8 cellular contexts compared by ENCODE assay signal in genomic region chr3:43689766-43690399, GRCh38. TPM values are rescaled to one million over a fixed set of nuclear protein-coding genes. Genes with fewer than 3 reads are reported as not detected.
DNase-seq lines count a peak whose midpoint lies in the region; ATAC-seq, FAIRE-seq and TF ChIP-seq lines count a peak whose summit lies in the region.

No MANE protein-coding gene starts in this region.

- peaks cover 2% of the 10 kb centered on the region for H3K9me3 Mint-ChIP-seq in activated T-cell treated with anti-CD3 and anti-CD28 coated beads, Interleukin-2, amount 50 U/mL, for 24 hours
- H3K9me3 Mint-ChIP-seq in activated T-helper 2 cell treated with anti-CD3 and anti-CD28 coated beads, Interferon-gamma antibody, Interleukin-2, Interleukin-4, amounts not matched to agents 10 μg/mL and 5 μg/mL and 100 μg/mL, durations not matched to agents 14 hours and 24 hours and 36 hours, result no peaks in the 10 kb centered on the region

- peaks cover 6% of the 10 kb centered on the region for H3K36me3 Mint-ChIP-seq in activated T-cell treated with anti-CD3 and anti-CD28 coated beads, Interleukin-2, amount 50 U/mL, for 24 hours (ENCODE audit: low read depth)
- no peaks in the 10 kb centered on the region for H3K36me3 Mint-ChIP-seq in activated T-helper 2 cell treated with anti-CD3 and anti-CD28 coated beads, Interferon-gamma antibody, Interleukin-2, Interleukin-4, amounts not matched to agents 10 μg/mL and 5 μg/mL and 100 μg/mL, durations not matched to agents 14 hours and 24 hours and 36 hours (ENCODE audit: low read depth)

- H3K27me3 Mint-ChIP-seq in activated T-cell treated with anti-CD3 and anti-CD28 coated beads, Interleukin-2, amount 50 U/mL, for 24 hours, result peaks cover 3% of the 10 kb centered on the region
- peaks cover 8% of the 10 kb centered on the region for H3K27me3 Mint-ChIP-seq in activated T-helper 2 cell treated with anti-CD3 and anti-CD28 coated beads, Interferon-gamma antibody, Interleukin-2, Interleukin-4, amounts not matched to agents 10 μg/mL and 5 μg/mL and 100 μg/mL, durations not matched to agents 14 hours and 24 hours and 36 hours (ENCODE audit: low read depth)

- no peaks in the 10 kb centered on the region for H3K9me3 ChIP-seq in kidney (ENCODE audit: control insufficient read depth in 1 of 2, low read length in 2 of 2)

- TF ChIP-seq CTCF in kidney (IDR thresholded peaks at IDR 0.05; ENCODE audit: borderline replicate concordance, extremely low read depth, insufficient read depth), result no peak

- H3K9ac ChIP-seq in kidney (ENCODE audit: low read length in 2 of 2), result peak overlapping the region; percentile 74 to 96

- H3K4me3 ChIP-seq in kidney (ENCODE audit: low read length in 2 of 2), result peak overlapping the region; percentile 92 to 93

- peaks cover 0 to 9% of the 10 kb centered on the region in 2 donors for H3K4me1 ChIP-seq in kidney (ENCODE audit: control insufficient read depth in 1 of 2, insufficient read depth in 1 of 2, low read depth in 1 of 2, low read length in 2 of 2)

- peak overlapping the region; percentile 78 for H3K4me3 Mint-ChIP-seq in activated T-cell treated with anti-CD3 and anti-CD28 coated beads, Interleukin-2, amount 50 U/mL, for 24 hours
- peak overlapping the region; percentile 83 for H3K4me3 Mint-ChIP-seq in activated T-helper 2 cell treated with anti-CD3 and anti-CD28 coated beads, Interferon-gamma antibody, Interleukin-2, Interleukin-4, amounts not matched to agents 10 μg/mL and 5 μg/mL and 100 μg/mL, durations not matched to agents 14 hours and 24 hours and 36 hours (ENCODE audit: low read depth)

- FAIRE-seq in kidney (lab: Jason Lieb, UNC), result no peak

- peaks cover 36% of the 10 kb centered on the region for H3K4me1 Mint-ChIP-seq in activated T-cell treated with anti-CD3 and anti-CD28 coated beads, Interleukin-2, amount 50 U/mL, for 24 hours (ENCODE audit: low read depth)
- peaks cover 23% of the 10 kb centered on the region for H3K4me1 Mint-ChIP-seq in activated T-helper 2 cell treated with anti-CD3 and anti-CD28 coated beads, Interferon-gamma antibody, Interleukin-2, Interleukin-4, amounts not matched to agents 10 μg/mL and 5 μg/mL and 100 μg/mL, durations not matched to agents 14 hours and 24 hours and 36 hours (ENCODE audit: low read depth)

- intact Hi-C loops in activated T-helper 2 cell treated with anti-CD3 and anti-CD28 coated beads, Interferon-gamma antibody, Interleukin-2, Interleukin-4, amounts not matched to agents 10 μg/mL and 5 μg/mL and 100 μg/mL, durations not matched to agents 14 hours and 24 hours and 36 hours (cut with micrococcal nuclease), result loop anchor here (1.0 to 5.0 kb wide), 3 partner anchors 68 to 583 kb away; partner anchors contain the start of genes ANO10 and POMGNT2
- intact Hi-C loops in kidney (cut with DNase I), result no loop called here

- H3K27ac Mint-ChIP-seq in activated T-cell treated with anti-CD3 and anti-CD28 coated beads, Interleukin-2, amount 50 U/mL, for 24 hours, result peak overlapping the region; percentile 89
- no peak overlapping the region for H3K27ac Mint-ChIP-seq in activated T-helper 2 cell treated with anti-CD3 and anti-CD28 coated beads, Interferon-gamma antibody, Interleukin-2, Interleukin-4, amounts not matched to agents 10 μg/mL and 5 μg/mL and 100 μg/mL, durations not matched to agents 14 hours and 24 hours and 36 hours

- H3K27ac ChIP-seq in kidney (ENCODE audit: low read depth in 2 of 2, low read length in 2 of 2) (peak overlapping the region; percentile 90 to 92), substantia nigra (ENCODE audit: low read depth, low read length, poor library complexity, severe bottlenecking) (peak overlapping the region; percentile 69)

- no peaks in the 10 kb centered on the region for H3K36me3 ChIP-seq in kidney (ENCODE audit: control insufficient read depth in 1 of 2, insufficient read depth in 2 of 2, low read length in 2 of 2)

- no peak for ATAC-seq in activated CD4-positive, CD25-positive, alpha-beta regulatory T cell treated with anti-CD3 and anti-CD28 coated beads, Interleukin-2, amount 50 U/mL, for 24 hours

- no peak for DNase-seq in activated T-cell treated with anti-CD3 and anti-CD28 coated beads, Interleukin-2, amount 50 U/mL, for 24 hours
- DNase-seq in activated T-cell treated with anti-CD3 and anti-CD28 coated beads for 4 hours (no peak), kidney (no peak), substantia nigra (lab: John Stamatoyannopoulos, UW) (peak in 7 of 49 donors; percentile 19 to 53 (median 37)), midbrain (lab: John Stamatoyannopoulos, UW) (no peak), medulla oblongata (ENCODE audit: extremely low spot score) (no peak)
- no peak for DNase-seq in activated T-helper 2 cell treated with anti-CD3 and anti-CD28 coated beads, Interferon-gamma antibody, Interleukin-2, Interleukin-4, amounts not matched to agents 10 μg/mL and 5 μg/mL and 100 μg/mL, durations not matched to agents 14 hours and 24 hours and 36 hours (ENCODE audit: low spot score)

RNA-seq across cellular contexts. Expression of gene ABHD5, which starts 0.9 kb away (rescaled TPM):
- 11.9 and 15.2 TPM in 2 replicates for total RNA-seq in activated T-helper 2 cell treated with anti-CD3 and anti-CD28 coated beads, Interferon-gamma antibody, Interleukin-2, Interleukin-4, amounts not matched to agents 10 μg/mL and 5 μg/mL and 100 μg/mL, durations not matched to agents 14 hours and 24 hours and 36 hours
- 21.1 TPM for total RNA-seq in kidney
- 19.0 TPM for polyA plus RNA-seq in kidney (ENCODE audit: insufficient read depth, low read depth, low replicate concordance)
